ENCODE assay signal across 8 cellular contexts in genomic region chr2:226835796-226836547, GRCh38. TPM values are rescaled to one million over a fixed set of nuclear protein-coding genes. Genes with fewer than 3 reads are reported as not detected.
DNase-seq lines count a peak whose midpoint lies in the region; ATAC-seq and TF ChIP-seq lines count a peak whose summit lies in the region.

RHBDD1 (plus strand) TSS chr2:226836054; CDS start chr2:226864694, 28,640 bp downstream.

- H3K27me3 Mint-ChIP-seq in CD4-positive, alpha-beta memory T cell = no peaks in the 10 kb centered on the region

- peak within 1 kb of the TSS; percentile 98 for H3K27ac ChIP-seq in CD4-positive, alpha-beta memory T cell (ENCODE audit: low read depth, low read length)
- peak within 1 kb of the TSS; percentile 98 for H3K27ac ChIP-seq in HL-60 (replicated peaks)
- peak within 1 kb of the TSS; percentile 100 for H3K27ac ChIP-seq in effector memory CD4-positive, alpha-beta T cell (ENCODE audit: insufficient read depth, low read length, poor library complexity, severe bottlenecking)

- no peaks in the 10 kb centered on the region for H3K9me3 Mint-ChIP-seq in CD4-positive, alpha-beta memory T cell

- H3K27ac Mint-ChIP-seq in CD4-positive, alpha-beta memory T cell = peak within 1 kb of the TSS; percentile 97 to 100 (median 100)

- peaks cover 33 to 71% (median 50%) of the 10 kb centered on the region in 4 donors for H3K4me1 Mint-ChIP-seq in CD4-positive, alpha-beta memory T cell

- H3K4me3 ChIP-seq in CD4-positive, alpha-beta memory T cell (ENCODE audit: low read length in 2 of 2) = peak within 1 kb of the TSS; percentile 64 to 94
- H3K4me3 ChIP-seq in HL-60 (replicated peaks; ENCODE audit: insufficient read depth, low read length) = peak within 1 kb of the TSS; percentile 73
- H3K4me3 ChIP-seq in effector memory CD4-positive, alpha-beta T cell (ENCODE audit: insufficient read depth, low read depth, low read length, poor library complexity, severe bottlenecking) = peak within 1 kb of the TSS; percentile 90

- peak; percentile 81 for ATAC-seq in GM19455 (IDR thresholded peaks at IDR 0.05; ENCODE audit: unreplicated experiment)

- peak within 1 kb of the TSS; percentile 91 to 99 (median 97) for H3K4me3 Mint-ChIP-seq in CD4-positive, alpha-beta memory T cell

- POLR2A ChIA-PET in CD4-positive, alpha-beta memory T cell (lab: Charles Lee; ENCODE audit: partially characterized antibody) = interaction anchor here (0.7 to 2.5 kb wide), 13 partner anchors 8 to 1783 kb away, joined by 3 to 22 read pairs (median 4); partner anchors contain the start of gene IRS1
- POLR2A ChIA-PET in activated CD8-positive, alpha-beta memory T cell treated with anti-CD3 and anti-CD28 coated beads for 36 hours (lab: Charles Lee) = interaction anchor here (0.5 to 2.4 kb wide), 6 partner anchors 10 to 1011 kb away, joined by 3 to 15 read pairs (median 4); partner anchors contain the start of gene IRS1

- no peak for TF ChIP-seq CTCF in HL-60 (IDR thresholded peaks at IDR 0.05; ENCODE audit: insufficient read depth, low read length)

- H3K36me3 Mint-ChIP-seq in CD4-positive, alpha-beta memory T cell = peaks cover 4 to 20% of the 10 kb centered on the region in 2 donors

- H3K36me3 ChIP-seq in CD4-positive, alpha-beta memory T cell (ENCODE audit: insufficient read depth, low read length) = no peaks in the 10 kb centered on the region
- no peaks in the 10 kb centered on the region for H3K36me3 ChIP-seq in effector memory CD4-positive, alpha-beta T cell (ENCODE audit: control insufficient read depth, insufficient read depth, low read length)

- CTCF ChIA-PET in CD4-positive, alpha-beta memory T cell (lab: Charles Lee; ENCODE audit: partially characterized antibody) = interaction anchor here (1.0 to 2.3 kb wide), 6 partner anchors 34 to 947 kb away, joined by 3 to 12 read pairs (median 4); no protein-coding TSS in a partner anchor
- CTCF ChIA-PET in activated CD8-positive, alpha-beta memory T cell treated with anti-CD3 and anti-CD28 coated beads for 36 hours (lab: Charles Lee) = interaction anchor here (1.3 kb wide), 1 partner anchor 36 kb away, joined by 4 read pairs; the partner anchor contains the start of gene IRS1

- no peaks in the 10 kb centered on the region for H3K9me3 ChIP-seq in CD4-positive, alpha-beta memory T cell (ENCODE audit: control insufficient read depth in 1 of 2, low read length in 2 of 2)
- H3K9me3 ChIP-seq in effector memory CD4-positive, alpha-beta T cell (ENCODE audit: control insufficient read depth, low read length) = no peaks in the 10 kb centered on the region

- peaks cover 63% of the 10 kb centered on the region for H3K4me1 ChIP-seq in CD4-positive, alpha-beta memory T cell (ENCODE audit: insufficient read depth, low read length)
- peaks cover 42% of the 10 kb centered on the region for H3K4me1 ChIP-seq in effector memory CD4-positive, alpha-beta T cell (ENCODE audit: control insufficient read depth, insufficient read depth, low read length, poor library complexity, severe bottlenecking)

- peak; percentile 93 to 95 (median 95) for DNase-seq in CD4-positive, alpha-beta memory T cell
- DNase-seq in HL-60 (ENCODE audit: low read depth in 1 of 2, low spot score in 1 of 2) (peak; percentile 85 to 93), NK-92 (lab: John Stamatoyannopoulos, UW; ENCODE audit: unreplicated experiment) (peak; percentile 54), medulla oblongata (ENCODE audit: extremely low spot score) (peak; percentile 94)
- peak; percentile 83 to 90 (median 87) for DNase-seq in effector memory CD4-positive, alpha-beta T cell
- peak; percentile 90 for DNase-seq in stimulated activated CD8-positive, alpha-beta memory T cell treated with anti-CD3 and anti-CD28 coated beads, Interleukin-12 subunit alpha, Interleukin-12 subunit beta, amount 100 ng/mL, for 1 hour (ENCODE audit: low read depth)

- intact Hi-C loops in CD4-positive, alpha-beta memory T cell (cut with micrococcal nuclease) = loop anchor here (1.0 to 10.0 kb wide), 7 partner anchors 34 to 1891 kb away; partner anchors contain the start of genes AGFG1, IRS1 and MFF

- no peaks in the 10 kb centered on the region for H3K27me3 ChIP-seq in CD4-positive, alpha-beta memory T cell (ENCODE audit: insufficient read depth, low read length)
- H3K27me3 ChIP-seq in HL-60 (ENCODE audit: insufficient read depth, poor library complexity, severe bottlenecking) = no peaks in the 10 kb centered on the region
- no peaks in the 10 kb centered on the region for H3K27me3 ChIP-seq in effector memory CD4-positive, alpha-beta T cell (replicated peaks; ENCODE audit: control insufficient read depth, insufficient read depth, low read length, poor library complexity, severe bottlenecking)

RNA-seq across cellular contexts. Expression of gene RHBDD1, which starts in this region (rescaled TPM):
- total RNA-seq in CD4-positive, alpha-beta memory T cell = 10 to 100 TPM; 54.6 to 66.0 TPM
- polyA plus RNA-seq in CD4-positive, alpha-beta memory T cell = 10 to 100 TPM; 15.6 to 26.8 TPM
- total RNA-seq in activated CD8-positive, alpha-beta memory T cell treated with anti-CD3 and anti-CD28 coated beads for 36 hours = 10 to 100 TPM; 37.6 to 40.8 TPM

Comparison
In these comparisons a context has a peak if more than half of its experiments do, and no peak if none do; other contexts are left out.
1. Peak in every context shown above with its lines: DNase-seq, ATAC-seq, H3K4me3 ChIP-seq and H3K27ac ChIP-seq.